ENCODE assay signal across 11 cellular contexts in the genomic region with DNA sequence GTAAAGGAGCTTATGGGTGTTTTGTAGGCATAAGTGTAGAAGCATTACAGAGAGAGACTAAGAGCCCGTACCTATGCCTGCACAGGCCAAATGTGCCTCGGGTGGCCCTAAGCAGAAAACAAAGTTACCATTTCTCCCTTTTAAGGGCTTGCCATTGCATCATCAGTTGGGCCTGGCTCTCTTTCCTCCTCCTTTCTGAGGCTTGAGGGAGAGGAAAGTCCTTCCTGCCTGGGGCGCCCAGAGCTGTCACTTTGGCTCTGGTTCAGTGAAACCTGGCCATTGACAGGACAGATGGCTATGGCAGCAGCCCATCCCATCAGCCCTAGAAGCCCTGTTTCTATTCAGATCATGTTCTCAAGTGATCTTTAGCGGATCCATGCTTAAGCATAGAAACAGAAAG.
A peak's percentile ranks its signal among the peaks of the same experiment; 100 is the strongest.
DNase-seq lines count a peak whose midpoint lies in the region; ATAC-seq and TF ChIP-seq lines count a peak whose summit lies in the region.
"Had no signal": no experiment of that assay in that cellular context is flagged by ENCODE, and none has a peak within 500 bp of the region (broad histone marks: within the 10 kb centered on the region; RNA-seq: fewer than 3 reads in every experiment).

No MANE protein-coding gene starts in this region.

- H3K9me3 ChIP-seq in SK-N-SH (no peaks in the 10 kb centered on the region), neuronal stem cell (replicated peaks in 1 of 2; ENCODE audit: control insufficient read depth in 2 of 2, insufficient read depth in 1 of 2, low read depth in 1 of 2, low read length in 2 of 2) (no peaks in the 10 kb centered on the region)

- H3K4me2 ChIP-seq in SK-N-SH (peak overlapping the region; percentile 48; the same call in 1 of the 2 replicates), neuronal stem cell (ENCODE audit: insufficient read depth, low read length, poor library complexity, severe bottlenecking) (no peak overlapping the region)

- H3K4me1 ChIP-seq in SK-N-SH (ENCODE audit: control insufficient read depth in 1 of 2, insufficient read depth in 2 of 2, low read depth in 1 of 2, low read length in 1 of 2) (no peaks in the 10 kb centered on the region), neuronal stem cell (ENCODE audit: control insufficient read depth in 2 of 2, insufficient read depth in 1 of 2, low read depth in 1 of 2, low read length in 2 of 2) (peaks cover 0 to 11% of the 10 kb centered on the region in 2 donors)

- H3K4me3 ChIP-seq in SK-N-SH (ENCODE audit: low read depth in 2 of 2, low read length in 1 of 2) (peak overlapping the region in 1 of 2 experiments; percentile 21; a peak in 1 of 4 replicates), neuronal stem cell (ENCODE audit: low read length in 2 of 2) (no peak overlapping the region)

- no peak for TF ChIP-seq CTCF in SK-N-SH (IDR thresholded peaks at IDR 0.05)

- H2AK5ac ChIP-seq in neuronal stem cell (ENCODE audit: low read depth, low read length) = no peak overlapping the region

- H3K27ac ChIP-seq in SK-N-SH (ENCODE audit: low read depth in 2 of 2, low read length in 1 of 2) (no peak overlapping the region), neuronal stem cell (replicated peaks; ENCODE audit: low read length) (peak overlapping the region; percentile 28)
- H3K27ac ChIP-seq: brain microvascular endothelial cell had no signal

- H3K9ac ChIP-seq in SK-N-SH (no peak overlapping the region), neuronal stem cell (ENCODE audit: low read depth, low read length, poor library complexity) (no peak overlapping the region)

- H3K18ac ChIP-seq in neuronal stem cell (ENCODE audit: low read length) = no peak overlapping the region

- DNase-seq in EH (ENCODE audit: low read depth) = peak; percentile 58
- no peak for DNase-seq in SK-N-SH
- peak; percentile 4 for DNase-seq in globus pallidus (ENCODE audit: low spot score)
- DNase-seq in neuronal stem cell (ENCODE audit: low spot score) = no peak
- no peak for DNase-seq in activated CD8-positive, alpha-beta memory T cell treated with anti-CD3 and anti-CD28 coated beads, Interleukin-2, amount 50 U/mL, for 48 hours
- no peak for DNase-seq in effector CD8-positive, alpha-beta T cell (lab: John Stamatoyannopoulos, UW)
- DNase-seq: activated CD8-positive, alpha-beta memory T cell treated with anti-CD3 and anti-CD28 coated beads for 24 hours; brain microvascular endothelial cell; NCI-H1105 treated with DMSO at 0.1 percent for 48 hours had no signal

- TF ChIP-seq RAD21 in SK-N-SH (IDR thresholded peaks at IDR 0.05; ENCODE audit: low read length) = no peak

- no peak overlapping the region for H2BK120ac ChIP-seq in neuronal stem cell (ENCODE audit: low read depth, low read length)

- no peak overlapping the region for H2BK5ac ChIP-seq in neuronal stem cell (ENCODE audit: low read length)

- H3K79me2 ChIP-seq in SK-N-SH (ENCODE audit: insufficient read depth) = no peaks in the 10 kb centered on the region

- H2AFZ ChIP-seq in SK-N-SH (ENCODE audit: low read depth) (peak overlapping the region; percentile 75; the same call in 1 of the 2 replicates), neuronal stem cell (ENCODE audit: low read length) (no peak overlapping the region)

- H3K79me1 ChIP-seq in neuronal stem cell (ENCODE audit: low read depth, low read length) = no peaks in the 10 kb centered on the region

- no peak overlapping the region for H3K4ac ChIP-seq in neuronal stem cell (ENCODE audit: low read length)

- ATAC-seq in HG03025 (IDR thresholded peaks at IDR 0.05; ENCODE audit: low FRiP score, unreplicated experiment) = no peak
- ATAC-seq in HG03565 (IDR thresholded peaks at IDR 0.05; ENCODE audit: unreplicated experiment) = no peak

- peaks cover 8% of the 10 kb centered on the region for H3F3A ChIP-seq in SK-N-SH (replicated peaks; ENCODE audit: insufficient read depth)

- CTCF ChIA-PET in SK-N-SH (lab: Yijun Ruan, JAX) = interaction anchor here (0.8 kb wide), 1 partner anchor 18 kb away, joined by 3 read pairs; no protein-coding TSS in a partner anchor

- no peak overlapping the region for H3K23ac ChIP-seq in neuronal stem cell (ENCODE audit: low read depth, low read length, poor library complexity)

- WGBS in SK-N-SH (ENCODE audit: low lambda C conversion rate) = 36% methylated on average over 3 of the region's 4 CpGs
- no CpG with 5 or more reads among the region's 4 CpGs for WGBS in neuronal stem cell (ENCODE audit: extremely low coverage in 2 of 2, insufficient read length in 2 of 2, insufficient replicate concordance in 1 of 2), 2 donors

- POLR2A ChIA-PET in SK-N-SH (lab: Yijun Ruan, JAX) = interaction anchor here (0.5 kb wide), 1 partner anchor 58 kb away, joined by 4 read pairs; no protein-coding TSS in a partner anchor

- no peaks in the 10 kb centered on the region for H4K20me1 ChIP-seq in SK-N-SH (ENCODE audit: insufficient read depth)

- no peaks in the 10 kb centered on the region for H3K36me3 ChIP-seq in SK-N-SH (replicated peaks in 1 of 2; ENCODE audit: control insufficient read depth in 1 of 2, insufficient read depth in 2 of 2, low read length in 1 of 2)
- no peaks in the 10 kb centered on the region for H3K36me3 ChIP-seq in neuronal stem cell (replicated peaks in 1 of 2; ENCODE audit: control insufficient read depth in 2 of 2, insufficient read depth in 2 of 2, low read length in 2 of 2)
- H3K36me3 ChIP-seq: brain microvascular endothelial cell had no signal

- TF ChIP-seq EP300 in SK-N-SH (IDR thresholded peaks at IDR 0.05; ENCODE audit: borderline replicate concordance in 1 of 2, low read depth in 1 of 2, low read length in 1 of 2) = no peak

- no peak overlapping the region for H4K8ac ChIP-seq in neuronal stem cell (ENCODE audit: low read depth, low read length)

- no peak overlapping the region for H3K14ac ChIP-seq in neuronal stem cell (ENCODE audit: low read length)

- no peaks in the 10 kb centered on the region for H3K9me2 ChIP-seq in SK-N-SH

- no peak overlapping the region for H2BK12ac ChIP-seq in neuronal stem cell (ENCODE audit: low read length)

- no peaks in the 10 kb centered on the region for H3K27me3 ChIP-seq in SK-N-SH (ENCODE audit: insufficient read depth)
- no peaks in the 10 kb centered on the region for H3K27me3 ChIP-seq in neuronal stem cell (ENCODE audit: control insufficient read depth in 3 of 3, insufficient read depth in 3 of 3, low read depth in 1 of 3, low read length in 3 of 3)
- H3K27me3 ChIP-seq: brain microvascular endothelial cell had no signal

- no peak overlapping the region for H2BK15ac ChIP-seq in neuronal stem cell (ENCODE audit: low read length)

- H4K91ac ChIP-seq in neuronal stem cell (ENCODE audit: low read depth, low read length, poor library complexity) = no peak overlapping the region

TF ChIP-seq in SK-N-SH, 30 proteins besides CTCF, POLR2A, EP300 and RAD21:
- TF ChIP-seq JUND (IDR thresholded peaks at IDR 0.05) = no peak
- TF ChIP-seq SMC3 (IDR thresholded peaks at IDR 0.05; ENCODE audit: low read depth, low read length) = no peak
- no peak for TF ChIP-seq MEF2A (IDR thresholded peaks at IDR 0.05; ENCODE audit: borderline replicate concordance, low read depth)
- no peak for TF ChIP-seq POLR2AphosphoS5 (IDR thresholded peaks at IDR 0.05; ENCODE audit: low read depth, low read length)
- TF ChIP-seq NFIC (IDR thresholded peaks at IDR 0.05; ENCODE audit: borderline replicate concordance) = no peak
- no peak for TF ChIP-seq TCF12 (IDR thresholded peaks at IDR 0.05)
- TF ChIP-seq, protein P1, sequence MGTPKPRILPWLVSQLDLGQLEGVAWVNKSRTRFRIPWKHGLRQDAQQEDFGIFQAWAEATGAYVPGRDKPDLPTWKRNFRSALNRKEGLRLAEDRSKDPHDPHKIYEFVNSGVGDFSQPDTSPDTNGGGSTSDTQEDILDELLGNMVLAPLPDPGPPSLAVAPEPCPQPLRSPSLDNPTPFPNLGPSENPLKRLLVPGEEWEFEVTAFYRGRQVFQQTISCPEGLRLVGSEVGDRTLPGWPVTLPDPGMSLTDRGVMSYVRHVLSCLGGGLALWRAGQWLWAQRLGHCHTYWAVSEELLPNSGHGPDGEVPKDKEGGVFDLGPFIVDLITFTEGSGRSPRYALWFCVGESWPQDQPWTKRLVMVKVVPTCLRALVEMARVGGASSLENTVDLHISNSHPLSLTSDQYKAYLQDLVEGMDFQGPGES (IDR thresholded peaks at IDR 0.05; ENCODE audit: low read depth, low read length) = no peak
- TF ChIP-seq, protein P2, sequence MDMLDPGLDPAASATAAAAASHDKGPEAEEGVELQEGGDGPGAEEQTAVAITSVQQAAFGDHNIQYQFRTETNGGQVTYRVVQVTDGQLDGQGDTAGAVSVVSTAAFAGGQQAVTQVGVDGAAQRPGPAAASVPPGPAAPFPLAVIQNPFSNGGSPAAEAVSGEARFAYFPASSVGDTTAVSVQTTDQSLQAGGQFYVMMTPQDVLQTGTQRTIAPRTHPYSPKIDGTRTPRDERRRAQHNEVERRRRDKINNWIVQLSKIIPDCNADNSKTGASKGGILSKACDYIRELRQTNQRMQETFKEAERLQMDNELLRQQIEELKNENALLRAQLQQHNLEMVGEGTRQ (IDR thresholded peaks at IDR 0.05; ENCODE audit: borderline replicate concordance, low read depth, low read length) = no peak
- TF ChIP-seq USF1 (IDR thresholded peaks at IDR 0.05; ENCODE audit: borderline replicate concordance, low read depth) = no peak
- no peak for TF ChIP-seq FOXJ3 (CRISPR knock-in tag; IDR thresholded peaks at IDR 0.05)
- no peak for TF ChIP-seq FOXM1 (IDR thresholded peaks at IDR 0.05; ENCODE audit: low read depth)
- no peak for TF ChIP-seq FOSL2 (IDR thresholded peaks at IDR 0.05; ENCODE audit: borderline replicate concordance, low read depth)
- TF ChIP-seq MAX (IDR thresholded peaks at IDR 0.05; ENCODE audit: low read depth) = no peak
- TF ChIP-seq YY1 (IDR thresholded peaks at IDR 0.05; ENCODE audit: low read depth) = no peak
- no peak for TF ChIP-seq TEAD4 (IDR thresholded peaks at IDR 0.05; ENCODE audit: borderline replicate concordance, insufficient read depth)
- TF ChIP-seq ELF1 (IDR thresholded peaks at IDR 0.05) = no peak
- TF ChIP-seq TAF1 (IDR thresholded peaks at IDR 0.05; ENCODE audit: borderline replicate concordance, low read depth, low read length) = no peak

Comparison
In these comparisons a context has a peak if more than half of its experiments do, and no peak if none do; other contexts are left out.
1. DNase-seq: peak in EH (single experiment) and globus pallidus (single experiment); none in SK-N-SH (single experiment), neuronal stem cell (single experiment), activated CD8-positive, alpha-beta memory T cell treated with anti-CD3 and anti-CD28 coated beads, Interleukin-2, amount 50 U/mL, for 48 hours (single experiment) and effector CD8-positive, alpha-beta T cell (single experiment).